In genomic region chr19:44845612-44846454, GRCh38 we compare ENCODE assay signal across 8 cellular contexts. TPM values are rescaled to one million over a fixed set of nuclear protein-coding genes. Genes with fewer than 3 reads are reported as not detected.
DNase-seq lines count a peak whose midpoint lies in the region; ATAC-seq lines count a peak whose summit lies in the region.

Gene NECTIN2 (plus strand): TSS chr19:44846297. CDS start chr19:44846526, 229 bp downstream.

- DNase-seq in DMS153 (lab: John Stamatoyannopoulos, UW), result peak; percentile 89
- DNase-seq in HT-29 (ENCODE audit: low spot score), result peak; percentile 100
- DNase-seq in NOMO-1 treated with DMSO at 0.1 percent for 48 hours (lab: John Stamatoyannopoulos, UW; ENCODE audit: unreplicated experiment), result peak; percentile 89
- DNase-seq in activated CD8-positive, alpha-beta memory T cell treated with anti-CD3 and anti-CD28 coated beads for 4 hours (ENCODE audit: low read depth in 2 of 2), result peak; percentile 43 to 47
- peak; percentile 56 to 72 (median 61) for DNase-seq in effector memory CD4-positive, alpha-beta T cell
- DNase-seq in medulla oblongata (ENCODE audit: extremely low spot score), result peak; percentile 91
- DNase-seq in stimulated activated CD4-positive, alpha-beta T cell treated with anti-CD3 and anti-CD28 coated beads, TNF-alpha, amount 100 ng/mL, for 24 hours (ENCODE audit: low read depth in 3 of 3), result peak; percentile 77 to 93 (median 80)

- H3K4me1 ChIP-seq in effector memory CD4-positive, alpha-beta T cell (ENCODE audit: control insufficient read depth, insufficient read depth, low read length, poor library complexity, severe bottlenecking), result peaks cover 35% of the 10 kb centered on the region

- no peaks in the 10 kb centered on the region for H3K9me3 ChIP-seq in effector memory CD4-positive, alpha-beta T cell (ENCODE audit: control insufficient read depth, low read length)

- no peak for ATAC-seq in GM18909 (IDR thresholded peaks at IDR 0.05; ENCODE audit: poor library complexity, unreplicated experiment)

- H3K4me3 ChIP-seq in effector memory CD4-positive, alpha-beta T cell (ENCODE audit: insufficient read depth, low read depth, low read length, poor library complexity, severe bottlenecking), result peak within 1 kb of the TSS; percentile 57

- peaks cover 5% of the 10 kb centered on the region for H3K27me3 ChIP-seq in effector memory CD4-positive, alpha-beta T cell (replicated peaks; ENCODE audit: control insufficient read depth, insufficient read depth, low read length, poor library complexity, severe bottlenecking)

- H3K27ac ChIP-seq in effector memory CD4-positive, alpha-beta T cell (ENCODE audit: insufficient read depth, low read length, poor library complexity, severe bottlenecking), result no peak within 1 kb of the TSS

- H3K36me3 ChIP-seq in effector memory CD4-positive, alpha-beta T cell (ENCODE audit: control insufficient read depth, insufficient read depth, low read length), result no peaks in the 10 kb centered on the region

RNA-seq across cellular contexts. Expression of gene NECTIN2, which starts in this region (rescaled TPM):
- 603 and 664 TPM in 2 replicates for total RNA-seq in HT-29 (2014; rRNA removed; shearing (Covaris generic))

Comparison
In these comparisons a context has a peak if more than half of its experiments do, and no peak if none do; other contexts are left out.
1. DNase-seq: peak in every context shown above with its lines; median percentile 100 in HT-29; 91 in medulla oblongata; 89 in DMS153; 89 in NOMO-1 treated with DMSO at 0.1 percent for 48 hours; 80 in stimulated activated CD4-positive, alpha-beta T cell treated with anti-CD3 and anti-CD28 coated beads, TNF-alpha, amount 100 ng/mL, for 24 hours; 61 in effector memory CD4-positive, alpha-beta T cell; 45 in activated CD8-positive, alpha-beta memory T cell treated with anti-CD3 and anti-CD28 coated beads for 4 hours.